Comparison of ENCODE assay signal across 23 cellular contexts in the genomic region with DNA sequence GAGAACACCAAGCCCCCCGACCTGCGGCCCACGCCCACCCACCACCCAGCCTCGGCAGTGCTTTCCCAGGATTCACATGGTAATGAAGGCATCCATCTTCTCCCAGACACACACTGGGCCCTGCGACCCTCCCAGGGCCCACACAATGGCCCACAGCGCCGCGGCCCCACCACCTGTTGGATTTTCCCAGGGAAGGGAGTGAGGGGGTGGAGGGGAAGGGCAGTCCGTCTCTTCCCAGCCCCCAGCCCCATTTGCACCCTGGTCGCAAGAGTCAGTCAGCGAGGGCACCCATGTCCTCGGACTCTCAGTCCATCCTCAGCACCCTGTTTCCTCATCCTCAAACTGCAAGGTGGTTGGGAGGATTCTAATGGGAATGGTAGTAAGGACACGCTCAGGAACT. TPM values are rescaled to one million over a fixed set of nuclear protein-coding genes. Genes with fewer than 3 reads are reported as not detected.
DNase-seq lines count a peak whose midpoint lies in the region; ATAC-seq and TF ChIP-seq lines count a peak whose summit lies in the region.
"Had no signal": no experiment of that assay in that cellular context is flagged by ENCODE, and none has a peak within 500 bp of the region (broad histone marks: within the 10 kb centered on the region; RNA-seq: fewer than 3 reads in every experiment).

No MANE protein-coding gene starts in this region.

- no peak overlapping the region for H2BK12ac ChIP-seq in H9 (ENCODE audit: insufficient read length, low read depth, low read length)

- H3K27ac ChIP-seq in 22Rv1 = 0 out of 2 replicates have a peak overlapping the region, but pooled peaks have one; percentile 4
- H3K27ac ChIP-seq in H9 (ENCODE audit: insufficient read length, low read depth, low read length) = no peak overlapping the region
- H3K27ac ChIP-seq in SK-N-SH (ENCODE audit: low read depth in 2 of 2, low read length in 1 of 2) = no peak overlapping the region
- H3K27ac ChIP-seq: BLaER1, HL-60, KMS-11, Peyer's patch had no signal

- POLR2A ChIA-PET in WTC11 (lab: Charles Lee) = no interaction called here
- POLR2A ChIA-PET in SK-N-SH (lab: Yijun Ruan, JAX) = no interaction called here

- H4K5ac ChIP-seq in H9 (ENCODE audit: insufficient read length, low read depth, low read length) = no peak overlapping the region

- CTCF ChIA-PET in WTC11 (lab: Charles Lee) = interaction anchor here (1.5 kb wide), 1 partner anchor 19 kb away, joined by 3 read pairs; no protein-coding TSS in a partner anchor
- CTCF ChIA-PET in SK-N-SH (lab: Yijun Ruan, JAX) = no interaction called here

- no peak overlapping the region for H2BK15ac ChIP-seq in H9 (ENCODE audit: low read depth, low read length)

- peak overlapping the region; percentile 6 for H3K18ac ChIP-seq in H9 (ENCODE audit: insufficient read length, low read depth, low read length)

- DNase-seq in H9 (peak; percentile 66), WTC11 (ENCODE audit: low spot score) (no peak), mesothelial cell of epicardium (ENCODE audit: low spot score in 2 of 2, unreplicated experiment in 2 of 2) (no peak), sciatic nerve (ENCODE audit: low spot score) (no peak), NCI-H2227 (lab: John Stamatoyannopoulos, UW; ENCODE audit: unreplicated experiment) (no peak), anterior cingulate cortex (lab: John Stamatoyannopoulos, UW) (no peak), SK-N-SH (no peak)
- DNase-seq: CD8-positive, alpha-beta memory T cell; DND-41; GDM1; NCI-H1436; NCI-H2029; NCI-H2171 treated with DMSO at 0.1 percent for 48 hours; NCI-H510A; Peyer's patch; Right ventricle myocardium superior had no signal

- H3K4me3 Mint-ChIP-seq in H9 = peak overlapping the region; percentile 20 to 50; a peak in 3 of 5 replicates
- H3K4me3 Mint-ChIP-seq in WTC11 = no peak overlapping the region
- H3K4me3 Mint-ChIP-seq in mesothelial cell of epicardium = no peak overlapping the region
- H3K4me3 Mint-ChIP-seq: CD8-positive, alpha-beta memory T cell had no signal

- H3K56ac ChIP-seq in H9 (ENCODE audit: insufficient read length, low read depth, low read length) = no peak overlapping the region

- H2AFZ ChIP-seq in H9 (ENCODE audit: low read length) (no peak overlapping the region), SK-N-SH (ENCODE audit: low read depth) (no peak overlapping the region)

- H4K20me1 ChIP-seq in H9 (ENCODE audit: control insufficient read depth, insufficient read depth, insufficient read length) (no peaks in the 10 kb centered on the region), SK-N-SH (ENCODE audit: insufficient read depth) (no peaks in the 10 kb centered on the region)
- H4K20me1 ChIP-seq: BLaER1 had no signal

- no peak overlapping the region for H3K4ac ChIP-seq in H9 (ENCODE audit: low read depth, low read length)

- H3K9me3 ChIP-seq in H9 (ENCODE audit: control insufficient read depth, low read depth, low read length) = no peaks in the 10 kb centered on the region
- H3K9me3 ChIP-seq in SK-N-SH = no peaks in the 10 kb centered on the region
- H3K9me3 ChIP-seq: Peyer's patch had no signal

- no peak overlapping the region for H2AK5ac ChIP-seq in H9 (ENCODE audit: insufficient read length, low read length)

- H3K27me3 Mint-ChIP-seq in H9 (ENCODE audit: low read depth) (no peaks in the 10 kb centered on the region), WTC11 (ENCODE audit: low read depth) (no peaks in the 10 kb centered on the region; the same call in 1 of the 2 replicates), mesothelial cell of epicardium (ENCODE audit: low read depth) (no peaks in the 10 kb centered on the region)

- H2BK20ac ChIP-seq in H9 (ENCODE audit: low read depth, low read length, poor library complexity, severe bottlenecking) = no peak overlapping the region

- H3K79me2 ChIP-seq in H9 (ENCODE audit: insufficient read depth, low read length) (no peaks in the 10 kb centered on the region), SK-N-SH (ENCODE audit: insufficient read depth) (no peaks in the 10 kb centered on the region)

- H3K27ac Mint-ChIP-seq in H9 = peak overlapping the region; percentile 94 to 99 (median 99)
- peak overlapping the region; percentile 95 for H3K27ac Mint-ChIP-seq in WTC11
- H3K27ac Mint-ChIP-seq in mesothelial cell of epicardium = peak overlapping the region; percentile 85
- H3K27ac Mint-ChIP-seq: CD8-positive, alpha-beta memory T cell had no signal

- H3K9me3 Mint-ChIP-seq in H9 = peaks cover 2 to 3% of the 10 kb centered on the region in 2 experiments; a peak in 3 of 5 replicates
- no peaks in the 10 kb centered on the region for H3K9me3 Mint-ChIP-seq in WTC11
- no peaks in the 10 kb centered on the region for H3K9me3 Mint-ChIP-seq in mesothelial cell of epicardium
- H3K9me3 Mint-ChIP-seq: CD8-positive, alpha-beta memory T cell had no signal

- no peak overlapping the region for H2BK120ac ChIP-seq in H9 (ENCODE audit: low read depth, low read length, poor library complexity, severe bottlenecking)

- H3K14ac ChIP-seq in H9 (ENCODE audit: insufficient read depth, low read length) = 0 out of 2 replicates have a peak overlapping the region, but pooled peaks have one; percentile 4

- intact Hi-C loops in sciatic nerve (cut with DNase I) = no loop called here

- H3K36me3 Mint-ChIP-seq in H9 (ENCODE audit: insufficient read depth in 1 of 3, low read depth in 3 of 3) (peaks cover 7 to 19% (median 17%) of the 10 kb centered on the region in 3 experiments), WTC11 (peaks cover 11% of the 10 kb centered on the region), mesothelial cell of epicardium (peaks cover 5% of the 10 kb centered on the region)

- H3K9me2 ChIP-seq in SK-N-SH = no peaks in the 10 kb centered on the region

- TF ChIP-seq EP300 in SK-N-SH (IDR thresholded peaks at IDR 0.05; ENCODE audit: borderline replicate concordance in 1 of 2, low read depth in 1 of 2, low read length in 1 of 2) = no peak

- no peaks in the 10 kb centered on the region for H3K36me3 ChIP-seq in SK-N-SH (replicated peaks in 1 of 2; ENCODE audit: control insufficient read depth in 1 of 2, insufficient read depth in 2 of 2, low read length in 1 of 2)
- H3K36me3 ChIP-seq: BLaER1, Peyer's patch had no signal

- H3K4me1 Mint-ChIP-seq in H9 (peaks cover 58 to 60% of the 10 kb centered on the region in 2 experiments), WTC11 (peaks cover 59% of the 10 kb centered on the region), mesothelial cell of epicardium (peaks cover 40% of the 10 kb centered on the region)

- H3F3A ChIP-seq in SK-N-SH (replicated peaks; ENCODE audit: insufficient read depth) = peaks cover 4% of the 10 kb centered on the region

- H3K79me1 ChIP-seq in H9 (ENCODE audit: insufficient read depth, low read depth, low read length, poor library complexity, severe bottlenecking) = no peaks in the 10 kb centered on the region

- TF ChIP-seq RAD21 in SK-N-SH (IDR thresholded peaks at IDR 0.05; ENCODE audit: low read length) = no peak

- H4K8ac ChIP-seq in H9 (replicated peaks; ENCODE audit: insufficient read length, low read depth, low read length) = no peak overlapping the region

- H3K4me2 ChIP-seq in H9 (ENCODE audit: insufficient read depth, insufficient read length, low read length) = no peak overlapping the region
- H3K4me2 ChIP-seq in SK-N-SH = no peak overlapping the region
- H3K4me2 ChIP-seq: BLaER1, KMS-11 had no signal

- H3K9ac ChIP-seq in H9 (ENCODE audit: extremely low read depth, insufficient read length, low read length) (no peak overlapping the region), SK-N-SH (no peak overlapping the region)
- H3K9ac ChIP-seq: BLaER1, KMS-11 had no signal

- ATAC-seq in WTC11 (peak; percentile 29), sciatic nerve (no peak)
- ATAC-seq: GM12878, SK-N-SH treated with all-trans-retinoic acid at 6 μM for 48 hours had no signal

- no peak for TF ChIP-seq CTCF in 22Rv1 (IDR thresholded peaks at IDR 0.05)
- TF ChIP-seq CTCF in H9 (conservative IDR thresholded peaks at IDR 0.05) = no peak
- TF ChIP-seq CTCF in WTC11 (IDR thresholded peaks at IDR 0.05) = no peak
- TF ChIP-seq CTCF in mesothelial cell of epicardium (IDR thresholded peaks at IDR 0.05; ENCODE audit: unreplicated experiment) = no peak
- TF ChIP-seq CTCF in SK-N-SH (IDR thresholded peaks at IDR 0.05) = no peak

- H3K23ac ChIP-seq in H9 (ENCODE audit: insufficient read length, low read depth, low read length) = no peak overlapping the region

- no peak overlapping the region for H3K4me3 ChIP-seq in SK-N-SH (ENCODE audit: low read depth in 2 of 2, low read length in 1 of 2)
- H3K4me3 ChIP-seq: BLaER1, GM12878, Peyer's patch had no signal

- no peak overlapping the region for H2BK5ac ChIP-seq in H9 (ENCODE audit: insufficient read length, low read length)

- no peak overlapping the region for H4K91ac ChIP-seq in H9 (ENCODE audit: insufficient read length, low read depth, low read length)

- H3K27me3 ChIP-seq in H9 (ENCODE audit: insufficient read depth, low read length) (no peaks in the 10 kb centered on the region), SK-N-SH (ENCODE audit: insufficient read depth) (no peaks in the 10 kb centered on the region)
- H3K27me3 ChIP-seq: Peyer's patch had no signal

- no CpG with 5 or more reads among the region's 13 CpGs for WGBS in H9 (ENCODE audit: extremely low coverage, insufficient read length, low lambda C conversion rate)
- WGBS in SK-N-SH (ENCODE audit: low lambda C conversion rate) = 85% methylated on average over 11 of the region's 13 CpGs

- H3K4me1 ChIP-seq in H9 (ENCODE audit: insufficient read depth, low read length) (peaks cover 3% of the 10 kb centered on the region; the same call in 1 of the 2 replicates), SK-N-SH (ENCODE audit: control insufficient read depth in 1 of 2, insufficient read depth in 2 of 2, low read depth in 1 of 2, low read length in 1 of 2) (no peaks in the 10 kb centered on the region)
- H3K4me1 ChIP-seq: BLaER1, Peyer's patch had no signal

- no peak overlapping the region for H3T11ph ChIP-seq in H9 (ENCODE audit: low read length)

- no peaks in the 10 kb centered on the region for H3K23me2 ChIP-seq in H9 (ENCODE audit: insufficient read length, low read depth, low read length, poor library complexity, severe bottlenecking)

TF ChIP-seq in WTC11, 78 proteins besides CTCF, POLR2A, EP300 and RAD21 (continues in another document):
- 0 out of 2 replicates have a peak, but pooled peaks have one; percentile 38 for TF ChIP-seq ZNF138 (CRISPR knock-in tag; conservative IDR thresholded peaks at IDR 0.05)

RNA-seq across cellular contexts. Expression of a gene that starts 23.7 kb away (rescaled TPM):
- total RNA-seq in H9 (2021) = 355 and 360 TPM in 2 replicates
- 88.8 to 158 TPM (median 149 TPM) in 3 replicates for total RNA-seq in WTC11 (2021)
- 374 to 378 TPM (median 377 TPM) in 3 replicates for total RNA-seq in mesothelial cell of epicardium
- total RNA-seq in sciatic nerve = 373 TPM
- 324 and 493 TPM in 2 replicates for polyA plus RNA-seq in SK-N-SH (2012; rRNA removed)
- polyA plus RNA-seq in SK-N-SH (2012; cell fraction: cytosol; rRNA removed) = 194 and 301 TPM in 2 replicates
- 945 and 1,537 TPM in 2 replicates for polyA plus RNA-seq in SK-N-SH (2012; cell fraction: nucleus; rRNA removed)

RNA-seq across cellular contexts. Expression of a gene that starts 56.3 kb away (rescaled TPM):
- total RNA-seq in H9 (2021) = not detected in 2 replicates
- total RNA-seq in WTC11 (2021) = 0.44 TPM in 1 of 3 replicates, not detected in the others
- total RNA-seq in mesothelial cell of epicardium = 0.34 TPM in 1 of 3 replicates, not detected in the others
- total RNA-seq in sciatic nerve = 8.3 TPM
- polyA plus RNA-seq in SK-N-SH (2012; rRNA removed) = 0.21 TPM in 1 of 2 replicates, not detected in the other
- polyA plus RNA-seq in SK-N-SH (2012; cell fraction: cytosol; rRNA removed) = 0.39 TPM in 1 of 2 replicates, not detected in the other
- not detected in 2 replicates for polyA plus RNA-seq in SK-N-SH (2012; cell fraction: nucleus; rRNA removed)
- total RNA-seq: CD8-positive, alpha-beta memory T cell; GM12878; M059J had no signal
- polyA plus RNA-seq: CD8-positive, alpha-beta memory T cell; GM12878 had no signal

Comparison
In these comparisons a context has a peak if more than half of its experiments do, and no peak if none do; other contexts are left out.
1. H3K4me3 Mint-ChIP-seq: peak in H9 (2 of 2); none in WTC11 (single experiment) and mesothelial cell of epicardium (single experiment).
2. Peak in every context shown above with its lines, with median percentiles within 50 percentile points of each other: H3K27ac Mint-ChIP-seq.